In genomic region chr7:70193514-70193913, GRCh38 we compare ENCODE assay signal across 8 cellular contexts.
A peak's percentile ranks its signal among the peaks of the same experiment; 100 is the strongest.
DNase-seq lines count a peak whose midpoint lies in the region; ATAC-seq and TF ChIP-seq lines count a peak whose summit lies in the region.

No MANE protein-coding gene starts in this region.

- H3K4me1 ChIP-seq in body of pancreas (no peaks in the 10 kb centered on the region), neural progenitor cell (peaks cover 3% of the 10 kb centered on the region), neuronal stem cell (ENCODE audit: control insufficient read depth in 2 of 2, insufficient read depth in 1 of 2, low read depth in 1 of 2, low read length in 2 of 2) (peaks cover 0 to 2% of the 10 kb centered on the region in 2 donors)

- H4K91ac ChIP-seq in neuronal stem cell (ENCODE audit: low read depth, low read length, poor library complexity), result no peak overlapping the region

- no peaks in the 10 kb centered on the region for H3K9me3 ChIP-seq in body of pancreas
- H3K9me3 ChIP-seq in neural progenitor cell (ENCODE audit: low read depth), result peaks cover 6% of the 10 kb centered on the region
- peaks cover 0 to 15% of the 10 kb centered on the region in 2 donors for H3K9me3 ChIP-seq in neuronal stem cell (replicated peaks in 1 of 2; ENCODE audit: control insufficient read depth in 2 of 2, insufficient read depth in 1 of 2, low read depth in 1 of 2, low read length in 2 of 2)

- H4K8ac ChIP-seq in neuronal stem cell (ENCODE audit: low read depth, low read length), result no peak overlapping the region

- H3K27me3 ChIP-seq in body of pancreas (no peaks in the 10 kb centered on the region), neural progenitor cell (no peaks in the 10 kb centered on the region), neuronal stem cell (ENCODE audit: control insufficient read depth in 3 of 3, insufficient read depth in 3 of 3, low read depth in 1 of 3, low read length in 3 of 3) (no peaks in the 10 kb centered on the region)

- ATAC-seq in body of pancreas, result no peak
- no peak for ATAC-seq in HG02885 (IDR thresholded peaks at IDR 0.05; ENCODE audit: poor library complexity, unreplicated experiment)
- no peak for ATAC-seq in GM19463 (IDR thresholded peaks at IDR 0.05; ENCODE audit: unreplicated experiment)

- H3K79me2 ChIP-seq in neural progenitor cell (ENCODE audit: low read depth), result no peaks in the 10 kb centered on the region

- H3K9ac ChIP-seq in neural progenitor cell (no peak overlapping the region), neuronal stem cell (ENCODE audit: low read depth, low read length, poor library complexity) (no peak overlapping the region)

- H2BK120ac ChIP-seq in neuronal stem cell (ENCODE audit: low read depth, low read length), result no peak overlapping the region

- peaks cover 4% of the 10 kb centered on the region for H3K36me3 Mint-ChIP-seq in neural progenitor cell

- H3K18ac ChIP-seq in neuronal stem cell (ENCODE audit: low read length), result no peak overlapping the region

- H3K36me3 ChIP-seq in body of pancreas (replicated peaks in 1 of 2; ENCODE audit: insufficient read depth in 1 of 2, low read depth in 2 of 2) (no peaks in the 10 kb centered on the region), neural progenitor cell (no peaks in the 10 kb centered on the region), neuronal stem cell (replicated peaks in 1 of 2; ENCODE audit: control insufficient read depth in 2 of 2, insufficient read depth in 2 of 2, low read length in 2 of 2) (peaks cover 0 to 1% of the 10 kb centered on the region in 2 donors)

- no peaks in the 10 kb centered on the region for H3F3A ChIP-seq in neural progenitor cell (ENCODE audit: low read depth)

- H3K4me3 ChIP-seq in NB4 (ENCODE audit: low read depth, low read length), result no peak overlapping the region
- H3K4me3 ChIP-seq in body of pancreas, result no peak overlapping the region
- H3K4me3 ChIP-seq in neural progenitor cell, result no peak overlapping the region
- no peak overlapping the region for H3K4me3 ChIP-seq in neuronal stem cell (ENCODE audit: low read length in 2 of 2)

- no peak overlapping the region for H3K27ac ChIP-seq in body of pancreas
- no peak overlapping the region for H3K27ac ChIP-seq in neural progenitor cell
- H3K27ac ChIP-seq in neuronal stem cell (replicated peaks; ENCODE audit: low read length), result no peak overlapping the region

- H4K20me1 ChIP-seq in neural progenitor cell (ENCODE audit: low read depth), result no peaks in the 10 kb centered on the region

- no peak overlapping the region for H2BK12ac ChIP-seq in neuronal stem cell (ENCODE audit: low read length)

- no peak overlapping the region for H3K4ac ChIP-seq in neuronal stem cell (ENCODE audit: low read length)

- DNase-seq in Daoy (ENCODE audit: low read depth) (peak; percentile 22), NB4 (ENCODE audit: low read depth) (peak; percentile 19), body of pancreas (peak in 1 of 4 donors; percentile 5), neural progenitor cell (ENCODE audit: low spot score) (no peak), HuH-7.5 (ENCODE audit: low spot score) (no peak), neuronal stem cell (ENCODE audit: low spot score) (no peak)

- 38 to 44% methylated on average over 4 of the region's 4 CpGs for WGBS in body of pancreas, 2 donors
- WGBS in neuronal stem cell (ENCODE audit: extremely low coverage in 2 of 2, insufficient read length in 2 of 2, insufficient replicate concordance in 1 of 2), 2 donors, result no CpG with 5 or more reads among the region's 4 CpGs

- no peak for TF ChIP-seq CTCF in NB4 (IDR thresholded peaks at IDR 0.05; ENCODE audit: low read depth, low read length)
- peak in 6 of 7 experiments; percentile 8 to 30 (median 20) for TF ChIP-seq CTCF in body of pancreas (IDR thresholded peaks at IDR 0.05)
- peak; percentile 37 for TF ChIP-seq CTCF in neural progenitor cell (IDR thresholded peaks at IDR 0.05)

- peaks cover 2% of the 10 kb centered on the region for H3K27me3 Mint-ChIP-seq in neural progenitor cell (ENCODE audit: insufficient read depth, low read depth)

- H3K14ac ChIP-seq in neuronal stem cell (ENCODE audit: low read length), result no peak overlapping the region

- no peak overlapping the region for H3K4me3 Mint-ChIP-seq in neural progenitor cell

- H3K79me1 ChIP-seq in neuronal stem cell (ENCODE audit: low read depth, low read length), result no peaks in the 10 kb centered on the region

- TF ChIP-seq POLR2A in NB4 (IDR thresholded peaks at IDR 0.05; ENCODE audit: extremely low read depth, insufficient read length) (no peak), body of pancreas (IDR thresholded peaks at IDR 0.05) (no peak)

- peaks cover 21% of the 10 kb centered on the region for H3K9me3 Mint-ChIP-seq in neural progenitor cell

- intact Hi-C loops in body of pancreas (cut with DNase I), result no loop called here

- no peak overlapping the region for H2AK5ac ChIP-seq in neuronal stem cell (ENCODE audit: low read depth, low read length)

- no peak overlapping the region for H3K27ac Mint-ChIP-seq in neural progenitor cell

- H3K4me1 Mint-ChIP-seq in neural progenitor cell, result peaks cover 2% of the 10 kb centered on the region

- no peak overlapping the region for H2BK5ac ChIP-seq in neuronal stem cell (ENCODE audit: low read length)

- H2BK15ac ChIP-seq in neuronal stem cell (ENCODE audit: low read length), result no peak overlapping the region

- H2AFZ ChIP-seq in neural progenitor cell (replicated peaks) (no peak overlapping the region), neuronal stem cell (ENCODE audit: low read length) (no peak overlapping the region)

- no peak overlapping the region for H3K23ac ChIP-seq in neuronal stem cell (ENCODE audit: low read depth, low read length, poor library complexity)

- H3K4me2 ChIP-seq in neural progenitor cell (no peak overlapping the region), neuronal stem cell (ENCODE audit: insufficient read depth, low read length, poor library complexity, severe bottlenecking) (no peak overlapping the region)

Comparison
In these comparisons a context has a peak if more than half of its experiments do, and no peak if none do; other contexts are left out.
1. DNase-seq: peak in Daoy (single experiment) and NB4 (single experiment); none in neural progenitor cell (single experiment), HuH-7.5 (single experiment) and neuronal stem cell (single experiment).